ENCODE assay signal across 11 cellular contexts in the genomic region with DNA sequence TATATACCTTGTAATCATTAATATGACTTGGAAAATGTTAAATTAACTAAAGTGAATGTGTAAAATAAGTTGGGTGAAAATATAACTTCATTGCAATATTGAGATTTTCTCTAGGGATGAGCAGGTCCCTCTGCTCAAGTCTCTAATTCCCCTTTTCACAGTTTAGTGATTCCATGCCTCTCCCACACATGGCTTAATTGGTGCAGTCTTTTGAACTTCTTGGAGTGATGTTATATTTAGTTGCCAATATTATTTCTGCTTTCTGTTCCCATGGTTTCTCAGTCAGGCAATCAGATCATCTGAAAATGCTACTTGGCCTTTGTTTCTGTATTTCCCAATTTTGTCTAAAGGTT.
DNase-seq lines count a peak whose midpoint lies in the region; ATAC-seq, FAIRE-seq and TF ChIP-seq lines count a peak whose summit lies in the region.
"Had no signal": no experiment of that assay in that cellular context is flagged by ENCODE, and none has a peak within 500 bp of the region (broad histone marks: within the 10 kb centered on the region; RNA-seq: fewer than 3 reads in every experiment).

No MANE protein-coding gene starts in this region.

- no peaks in the 10 kb centered on the region for H3K79me2 ChIP-seq in ACC112 (ENCODE audit: control insufficient read depth, insufficient read depth, low read length, unreplicated experiment)

- H3K36me3 ChIP-seq in ACC112 (ENCODE audit: insufficient read depth, low read length), result no peaks in the 10 kb centered on the region

- peak overlapping the region; percentile 23 for H3K4me3 ChIP-seq in ACC112 (ENCODE audit: low read depth, low read length)

- DNase-seq in GM19239 (ENCODE audit: insufficient read length, low spot score) (no peak), medulla oblongata (ENCODE audit: extremely low spot score) (no peak), NCI-H345 (lab: John Stamatoyannopoulos, UW) (no peak)
- DNase-seq in activated CD4-positive, alpha-beta T cell treated with anti-CD3 and anti-CD28 coated beads, Interleukin-2, amount 50 U/mL, for 1 hour, result no peak
- DNase-seq: immature natural killer cell, NCI-H2029 treated with DMSO at 0.1 percent for 48 hours had no signal

- FAIRE-seq in GM19239 (lab: Jason Lieb, UNC), result no peak

- H3K27me3 ChIP-seq in ACC112 (ENCODE audit: insufficient read depth, low read length), result no peaks in the 10 kb centered on the region

- H3K4me1 ChIP-seq in ACC112 (ENCODE audit: control insufficient read depth, insufficient read depth, low read length, unreplicated experiment), result peaks cover 41% of the 10 kb centered on the region

- peak overlapping the region; percentile 87 for H3K27ac ChIP-seq in ACC112 (ENCODE audit: low read depth, low read length)

- ATAC-seq in GM19463 (IDR thresholded peaks at IDR 0.05; ENCODE audit: unreplicated experiment) (peak; percentile 37), HG03060 (IDR thresholded peaks at IDR 0.05; ENCODE audit: low read depth, unreplicated experiment) (peak; percentile 9), SK-N-SH treated with all-trans-retinoic acid at 6 μM for 48 hours (peak; percentile 41)
- ATAC-seq: Right ventricle myocardium inferior had no signal

- H2AFZ ChIP-seq in ACC112 (ENCODE audit: low read length, unreplicated experiment), result peak overlapping the region; percentile 68

TF ChIP-seq in SK-N-SH treated with all-trans-retinoic acid at 6 μM for 48 hours, 23 proteins besides CTCF, POLR2A, EP300 and RAD21:
- TF ChIP-seq, protein P1, sequence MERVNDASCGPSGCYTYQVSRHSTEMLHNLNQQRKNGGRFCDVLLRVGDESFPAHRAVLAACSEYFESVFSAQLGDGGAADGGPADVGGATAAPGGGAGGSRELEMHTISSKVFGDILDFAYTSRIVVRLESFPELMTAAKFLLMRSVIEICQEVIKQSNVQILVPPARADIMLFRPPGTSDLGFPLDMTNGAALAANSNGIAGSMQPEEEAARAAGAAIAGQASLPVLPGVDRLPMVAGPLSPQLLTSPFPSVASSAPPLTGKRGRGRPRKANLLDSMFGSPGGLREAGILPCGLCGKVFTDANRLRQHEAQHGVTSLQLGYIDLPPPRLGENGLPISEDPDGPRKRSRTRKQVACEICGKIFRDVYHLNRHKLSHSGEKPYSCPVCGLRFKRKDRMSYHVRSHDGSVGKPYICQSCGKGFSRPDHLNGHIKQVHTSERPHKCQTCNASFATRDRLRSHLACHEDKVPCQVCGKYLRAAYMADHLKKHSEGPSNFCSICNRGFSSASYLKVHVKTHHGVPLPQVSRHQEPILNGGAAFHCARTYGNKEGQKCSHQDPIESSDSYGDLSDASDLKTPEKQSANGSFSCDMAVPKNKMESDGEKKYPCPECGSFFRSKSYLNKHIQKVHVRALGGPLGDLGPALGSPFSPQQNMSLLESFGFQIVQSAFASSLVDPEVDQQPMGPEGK (CRISPR knock-in tag; IDR thresholded peaks at IDR 0.05; ENCODE audit: borderline replicate concordance), result no peak
- TF ChIP-seq GLIS3 (CRISPR knock-in tag; IDR thresholded peaks at IDR 0.05) (no peak), CREB5 (CRISPR knock-in tag; IDR thresholded peaks at IDR 0.05; ENCODE audit: low read depth) (no peak), OSR1 (CRISPR knock-in tag; IDR thresholded peaks at IDR 0.05) (no peak)
